1 cellular context compared by ENCODE assay signal in the genomic region with DNA sequence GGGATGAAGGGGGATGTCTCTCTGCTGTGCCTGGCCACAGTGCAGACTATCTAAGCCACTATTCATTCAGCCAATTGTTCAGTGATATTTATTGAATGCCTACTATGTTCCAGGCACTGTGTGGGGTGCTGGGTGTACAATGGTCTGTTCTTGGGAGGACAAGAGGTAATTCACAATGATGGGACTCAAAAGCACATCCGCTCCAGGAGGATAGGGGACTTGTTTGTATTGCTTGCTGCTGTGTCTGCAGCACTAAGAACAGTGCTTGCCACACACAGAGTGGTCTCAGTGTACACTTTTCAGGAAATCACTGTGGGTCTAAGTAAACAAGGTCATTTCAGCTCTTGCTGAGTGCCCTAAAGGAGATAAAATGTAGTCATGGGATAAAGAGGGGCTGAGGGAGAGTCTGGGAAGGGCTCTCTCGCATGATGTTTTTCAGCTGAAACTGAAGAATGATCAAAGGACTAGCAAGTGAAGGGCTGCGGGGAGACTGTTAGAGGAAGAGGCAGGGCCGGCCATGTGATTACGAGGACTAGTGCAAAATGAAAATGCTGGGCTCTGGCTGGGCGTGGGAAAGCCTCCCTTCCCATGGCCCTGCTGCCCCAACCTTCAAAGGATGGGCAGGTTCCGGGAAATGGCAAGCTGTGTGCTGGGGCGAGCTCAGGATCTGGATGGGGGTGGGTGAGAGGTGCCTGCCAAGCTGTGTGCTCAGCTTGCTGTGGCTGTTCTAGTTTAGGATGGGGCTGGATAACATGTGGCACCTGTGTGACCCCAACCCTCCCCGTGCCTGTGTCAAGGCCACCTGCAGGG.
TF ChIP-seq lines count a peak whose summit lies in the region.

No MANE protein-coding gene starts in this region.

TF ChIP-seq in IMR-90, 13 proteins besides CTCF, POLR2A, EP300 and RAD21:
- TF ChIP-seq FOS (IDR thresholded peaks at IDR 0.05; ENCODE audit: low read depth, low read length) (no peak), CEBPB (IDR thresholded peaks at IDR 0.05; ENCODE audit: low read depth, low read length) (no peak), MXI1 (IDR thresholded peaks at IDR 0.05; ENCODE audit: borderline replicate concordance, low read depth, low read length) (no peak), SMC3 (IDR thresholded peaks at IDR 0.05; ENCODE audit: low read depth, low read length) (no peak), RFX5 (IDR thresholded peaks at IDR 0.05; ENCODE audit: low read depth, low read length) (no peak), NFE2L2 (IDR thresholded peaks at IDR 0.05; ENCODE audit: low read depth, low read length) (no peak)
- TF ChIP-seq, protein P1, sequence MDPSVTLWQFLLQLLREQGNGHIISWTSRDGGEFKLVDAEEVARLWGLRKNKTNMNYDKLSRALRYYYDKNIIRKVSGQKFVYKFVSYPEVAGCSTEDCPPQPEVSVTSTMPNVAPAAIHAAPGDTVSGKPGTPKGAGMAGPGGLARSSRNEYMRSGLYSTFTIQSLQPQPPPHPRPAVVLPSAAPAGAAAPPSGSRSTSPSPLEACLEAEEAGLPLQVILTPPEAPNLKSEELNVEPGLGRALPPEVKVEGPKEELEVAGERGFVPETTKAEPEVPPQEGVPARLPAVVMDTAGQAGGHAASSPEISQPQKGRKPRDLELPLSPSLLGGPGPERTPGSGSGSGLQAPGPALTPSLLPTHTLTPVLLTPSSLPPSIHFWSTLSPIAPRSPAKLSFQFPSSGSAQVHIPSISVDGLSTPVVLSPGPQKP (IDR thresholded peaks at IDR 0.05; ENCODE audit: borderline replicate concordance, low read depth, low read length), result no peak
- TF ChIP-seq, protein P2, sequence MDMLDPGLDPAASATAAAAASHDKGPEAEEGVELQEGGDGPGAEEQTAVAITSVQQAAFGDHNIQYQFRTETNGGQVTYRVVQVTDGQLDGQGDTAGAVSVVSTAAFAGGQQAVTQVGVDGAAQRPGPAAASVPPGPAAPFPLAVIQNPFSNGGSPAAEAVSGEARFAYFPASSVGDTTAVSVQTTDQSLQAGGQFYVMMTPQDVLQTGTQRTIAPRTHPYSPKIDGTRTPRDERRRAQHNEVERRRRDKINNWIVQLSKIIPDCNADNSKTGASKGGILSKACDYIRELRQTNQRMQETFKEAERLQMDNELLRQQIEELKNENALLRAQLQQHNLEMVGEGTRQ (IDR thresholded peaks at IDR 0.05; ENCODE audit: low read depth, low read length), result no peak
